1 cellular context compared by ENCODE assay signal in genomic region chr1:27163093-27163492, GRCh38.
TF ChIP-seq lines count a peak whose summit lies in the region.

No MANE protein-coding gene starts in this region.

TF ChIP-seq in HepG2, 621 proteins besides CTCF, POLR2A, EP300 and RAD21:
- TF ChIP-seq AHDC1 (CRISPR knock-in tag; IDR thresholded peaks at IDR 0.05; ENCODE audit: borderline replicate concordance) (no peak), ZNF552 (CRISPR knock-in tag; IDR thresholded peaks at IDR 0.05; ENCODE audit: borderline replicate concordance) (no peak), RERE (CRISPR knock-in tag; IDR thresholded peaks at IDR 0.05; ENCODE audit: low read depth) (no peak), FOXA3 (CRISPR knock-in tag; IDR thresholded peaks at IDR 0.05) (0 out of 2 replicates have a peak, but pooled peaks have one; percentile 13), SOX6 (IDR thresholded peaks at IDR 0.05) (no peak), SOX6 (CRISPR knock-in tag; IDR thresholded peaks at IDR 0.05) (0 out of 2 replicates have a peak, but pooled peaks have one; percentile 36), SOX5 (CRISPR knock-in tag; IDR thresholded peaks at IDR 0.05; ENCODE audit: borderline replicate concordance) (peak; percentile 56; the same call in 1 of the 2 replicates), MAFK (conservative IDR thresholded peaks at IDR 0.05 in 1 of 2, IDR thresholded peaks at IDR 0.05 in 1 of 2; ENCODE audit: low read length in 2 of 2) (0 out of 4 replicates have a peak, but pooled peaks of 1 of the 2 experiments have one; percentile 6), SOX13 (IDR thresholded peaks at IDR 0.05) (0 out of 2 replicates have a peak, but pooled peaks have one; percentile 34), SOX13 (CRISPR knock-in tag; conservative IDR thresholded peaks at IDR 0.05 in 1 of 2, IDR thresholded peaks at IDR 0.05 in 1 of 2) (peak in 1 of 2 experiments; percentile 74; a peak in 2 of 4 replicates), FOSL2 (CRISPR knock-in tag; IDR thresholded peaks at IDR 0.05) (peak; percentile 68), ZNF652 (CRISPR knock-in tag; IDR thresholded peaks at IDR 0.05; ENCODE audit: borderline replicate concordance, low read depth) (no peak), ZNF205 (CRISPR knock-in tag; IDR thresholded peaks at IDR 0.05) (peak; percentile 71), PRDM10 (CRISPR knock-in tag; IDR thresholded peaks at IDR 0.05; ENCODE audit: low read depth) (no peak), ZNF841 (CRISPR knock-in tag; IDR thresholded peaks at IDR 0.05; ENCODE audit: borderline replicate concordance) (no peak)
- TF ChIP-seq, protein P1, sequence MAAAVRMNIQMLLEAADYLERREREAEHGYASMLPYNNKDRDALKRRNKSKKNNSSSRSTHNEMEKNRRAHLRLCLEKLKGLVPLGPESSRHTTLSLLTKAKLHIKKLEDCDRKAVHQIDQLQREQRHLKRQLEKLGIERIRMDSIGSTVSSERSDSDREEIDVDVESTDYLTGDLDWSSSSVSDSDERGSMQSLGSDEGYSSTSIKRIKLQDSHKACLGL (CRISPR knock-in tag; IDR thresholded peaks at IDR 0.05), result no peak
- TF ChIP-seq, protein P2, sequence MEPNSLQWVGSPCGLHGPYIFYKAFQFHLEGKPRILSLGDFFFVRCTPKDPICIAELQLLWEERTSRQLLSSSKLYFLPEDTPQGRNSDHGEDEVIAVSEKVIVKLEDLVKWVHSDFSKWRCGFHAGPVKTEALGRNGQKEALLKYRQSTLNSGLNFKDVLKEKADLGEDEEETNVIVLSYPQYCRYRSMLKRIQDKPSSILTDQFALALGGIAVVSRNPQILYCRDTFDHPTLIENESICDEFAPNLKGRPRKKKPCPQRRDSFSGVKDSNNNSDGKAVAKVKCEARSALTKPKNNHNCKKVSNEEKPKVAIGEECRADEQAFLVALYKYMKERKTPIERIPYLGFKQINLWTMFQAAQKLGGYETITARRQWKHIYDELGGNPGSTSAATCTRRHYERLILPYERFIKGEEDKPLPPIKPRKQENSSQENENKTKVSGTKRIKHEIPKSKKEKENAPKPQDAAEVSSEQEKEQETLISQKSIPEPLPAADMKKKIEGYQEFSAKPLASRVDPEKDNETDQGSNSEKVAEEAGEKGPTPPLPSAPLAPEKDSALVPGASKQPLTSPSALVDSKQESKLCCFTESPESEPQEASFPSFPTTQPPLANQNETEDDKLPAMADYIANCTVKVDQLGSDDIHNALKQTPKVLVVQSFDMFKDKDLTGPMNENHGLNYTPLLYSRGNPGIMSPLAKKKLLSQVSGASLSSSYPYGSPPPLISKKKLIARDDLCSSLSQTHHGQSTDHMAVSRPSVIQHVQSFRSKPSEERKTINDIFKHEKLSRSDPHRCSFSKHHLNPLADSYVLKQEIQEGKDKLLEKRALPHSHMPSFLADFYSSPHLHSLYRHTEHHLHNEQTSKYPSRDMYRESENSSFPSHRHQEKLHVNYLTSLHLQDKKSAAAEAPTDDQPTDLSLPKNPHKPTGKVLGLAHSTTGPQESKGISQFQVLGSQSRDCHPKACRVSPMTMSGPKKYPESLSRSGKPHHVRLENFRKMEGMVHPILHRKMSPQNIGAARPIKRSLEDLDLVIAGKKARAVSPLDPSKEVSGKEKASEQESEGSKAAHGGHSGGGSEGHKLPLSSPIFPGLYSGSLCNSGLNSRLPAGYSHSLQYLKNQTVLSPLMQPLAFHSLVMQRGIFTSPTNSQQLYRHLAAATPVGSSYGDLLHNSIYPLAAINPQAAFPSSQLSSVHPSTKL (CRISPR knock-in tag; IDR thresholded peaks at IDR 0.05), result 0 out of 2 replicates have a peak, but pooled peaks have one; percentile 24
- TF ChIP-seq, protein P3, sequence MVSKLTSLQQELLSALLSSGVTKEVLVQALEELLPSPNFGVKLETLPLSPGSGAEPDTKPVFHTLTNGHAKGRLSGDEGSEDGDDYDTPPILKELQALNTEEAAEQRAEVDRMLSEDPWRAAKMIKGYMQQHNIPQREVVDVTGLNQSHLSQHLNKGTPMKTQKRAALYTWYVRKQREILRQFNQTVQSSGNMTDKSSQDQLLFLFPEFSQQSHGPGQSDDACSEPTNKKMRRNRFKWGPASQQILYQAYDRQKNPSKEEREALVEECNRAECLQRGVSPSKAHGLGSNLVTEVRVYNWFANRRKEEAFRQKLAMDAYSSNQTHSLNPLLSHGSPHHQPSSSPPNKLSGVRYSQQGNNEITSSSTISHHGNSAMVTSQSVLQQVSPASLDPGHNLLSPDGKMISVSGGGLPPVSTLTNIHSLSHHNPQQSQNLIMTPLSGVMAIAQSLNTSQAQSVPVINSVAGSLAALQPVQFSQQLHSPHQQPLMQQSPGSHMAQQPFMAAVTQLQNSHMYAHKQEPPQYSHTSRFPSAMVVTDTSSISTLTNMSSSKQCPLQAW (CRISPR knock-in tag; IDR thresholded peaks at IDR 0.05), result no peak
